ENCODE assay signal across 8 cellular contexts in genomic region chr4:184826315-184827266, GRCh38. TPM values are rescaled to one million over a fixed set of nuclear protein-coding genes. Genes with fewer than 3 reads are reported as not detected.
DNase-seq lines count a peak whose midpoint lies in the region; ATAC-seq and TF ChIP-seq lines count a peak whose summit lies in the region.

No MANE protein-coding gene starts in this region.

- no peaks in the 10 kb centered on the region for H3K27me3 ChIP-seq in colonic mucosa

- DNase-seq in CMK (ENCODE audit: low read depth) = peak; percentile 24
- DNase-seq in WTC11 (ENCODE audit: low spot score) = peak; percentile 28
- peak; percentile 44 for DNase-seq in colonic mucosa
- DNase-seq in midbrain (lab: John Stamatoyannopoulos, UW) = peak; percentile 44
- peak; percentile 76 for DNase-seq in stimulated activated naive B cell treated with anti-CD40 and anti-IgM and Interleukin-4, amounts not matched to agents 10 μg/mL and 1 μg/mL and 100 μg/mL, for 72 hours
- no peak for DNase-seq in DMS79 (lab: John Stamatoyannopoulos, UW)

- CTCF ChIA-PET in WTC11 (lab: Charles Lee) = interaction anchor here (0.6 to 1.1 kb wide), 2 partner anchors 12 to 81 kb away, joined by 3 to 4 read pairs; no protein-coding TSS in a partner anchor

- intact Hi-C loops in colonic mucosa (cut with DNase I) = no loop called here

- H3K36me3 ChIP-seq in colonic mucosa = no peaks in the 10 kb centered on the region

- peaks cover 7% of the 10 kb centered on the region for H3K4me1 Mint-ChIP-seq in WTC11
- H3K4me1 Mint-ChIP-seq in stimulated activated naive B cell treated with anti-CD40 and anti-IgM and Interleukin-4, amounts not matched to agents 10 μg/mL and 1 μg/mL and 100 μg/mL, for 72 hours = peaks cover 30 to 50% of the 10 kb centered on the region in 2 donors

- H3K27ac Mint-ChIP-seq in WTC11 = no peak overlapping the region
- H3K27ac Mint-ChIP-seq in stimulated activated naive B cell treated with anti-CD40 and anti-IgM and Interleukin-4, amounts not matched to agents 10 μg/mL and 1 μg/mL and 100 μg/mL, for 72 hours = peak overlapping the region; percentile 99

- no peaks in the 10 kb centered on the region for H3K9me3 ChIP-seq in colonic mucosa

- peak overlapping the region; percentile 83 for H3K4me3 Mint-ChIP-seq in WTC11
- peak overlapping the region; percentile 88 to 92 for H3K4me3 Mint-ChIP-seq in stimulated activated naive B cell treated with anti-CD40 and anti-IgM and Interleukin-4, amounts not matched to agents 10 μg/mL and 1 μg/mL and 100 μg/mL, for 72 hours

- TF ChIP-seq CTCF in WTC11 (IDR thresholded peaks at IDR 0.05) = no peak
- TF ChIP-seq CTCF in colonic mucosa (IDR thresholded peaks at IDR 0.05) = no peak

- H3K9me3 Mint-ChIP-seq in WTC11 = no peaks in the 10 kb centered on the region
- H3K9me3 Mint-ChIP-seq in stimulated activated naive B cell treated with anti-CD40 and anti-IgM and Interleukin-4, amounts not matched to agents 10 μg/mL and 1 μg/mL and 100 μg/mL, for 72 hours = no peaks in the 10 kb centered on the region

- peak overlapping the region; percentile 58 to 70 for H3K9ac ChIP-seq in colonic mucosa (ENCODE audit: low read depth in 2 of 2, low read length in 2 of 2)

- peaks cover 56% of the 10 kb centered on the region for H3K27me3 Mint-ChIP-seq in WTC11 (ENCODE audit: low read depth)
- H3K27me3 Mint-ChIP-seq in stimulated activated naive B cell treated with anti-CD40 and anti-IgM and Interleukin-4, amounts not matched to agents 10 μg/mL and 1 μg/mL and 100 μg/mL, for 72 hours = no peaks in the 10 kb centered on the region

- no peaks in the 10 kb centered on the region for H3K36me3 Mint-ChIP-seq in WTC11
- H3K36me3 Mint-ChIP-seq in stimulated activated naive B cell treated with anti-CD40 and anti-IgM and Interleukin-4, amounts not matched to agents 10 μg/mL and 1 μg/mL and 100 μg/mL, for 72 hours = peaks cover 17 to 29% of the 10 kb centered on the region in 2 donors

- H3K4me3 ChIP-seq in colonic mucosa = peak overlapping the region; percentile 64

- ATAC-seq in GM19452 (IDR thresholded peaks at IDR 0.05; ENCODE audit: unreplicated experiment) (peak; percentile 50), HG03520 (IDR thresholded peaks at IDR 0.05; ENCODE audit: unreplicated experiment) (peak; percentile 45), WTC11 (peak; percentile 24)
- ATAC-seq in stimulated activated naive B cell treated with anti-CD40 and anti-IgM and Interleukin-4, amounts not matched to agents 10 μg/mL and 1 μg/mL and 100 μg/mL, for 72 hours (replicated peaks) = peak; percentile 74 to 75

- no peaks in the 10 kb centered on the region for H3K4me1 ChIP-seq in colonic mucosa

- H3K27ac ChIP-seq in colonic mucosa = no peak overlapping the region

- POLR2A ChIA-PET in WTC11 (lab: Charles Lee) = interaction anchor here (0.6 kb wide), 1 partner anchor 18 kb away, joined by 4 read pairs; no protein-coding TSS in a partner anchor

TF ChIP-seq in WTC11, 78 proteins besides CTCF, POLR2A, EP300 and RAD21 (continues in another document):
- TF ChIP-seq SP1 (CRISPR knock-in tag; conservative IDR thresholded peaks at IDR 0.05) = peak; percentile 37; the same call in 1 of the 2 replicates
- TF ChIP-seq, protein P1, sequence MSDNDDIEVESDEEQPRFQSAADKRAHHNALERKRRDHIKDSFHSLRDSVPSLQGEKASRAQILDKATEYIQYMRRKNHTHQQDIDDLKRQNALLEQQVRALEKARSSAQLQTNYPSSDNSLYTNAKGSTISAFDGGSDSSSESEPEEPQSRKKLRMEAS (CRISPR knock-in tag; IDR thresholded peaks at IDR 0.05) = peak; percentile 58; the same call in 1 of the 2 replicates
- TF ChIP-seq, protein P2, sequence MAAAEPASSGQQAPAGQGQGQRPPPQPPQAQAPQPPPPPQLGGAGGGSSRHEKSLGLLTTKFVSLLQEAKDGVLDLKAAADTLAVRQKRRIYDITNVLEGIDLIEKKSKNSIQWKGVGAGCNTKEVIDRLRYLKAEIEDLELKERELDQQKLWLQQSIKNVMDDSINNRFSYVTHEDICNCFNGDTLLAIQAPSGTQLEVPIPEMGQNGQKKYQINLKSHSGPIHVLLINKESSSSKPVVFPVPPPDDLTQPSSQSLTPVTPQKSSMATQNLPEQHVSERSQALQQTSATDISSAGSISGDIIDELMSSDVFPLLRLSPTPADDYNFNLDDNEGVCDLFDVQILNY (CRISPR knock-in tag; IDR thresholded peaks at IDR 0.05) = no peak; the same call in 1 of the 2 replicates
- no peak for TF ChIP-seq TP53 (CRISPR knock-in tag; IDR thresholded peaks at IDR 0.05)
- TF ChIP-seq KAT7 (CRISPR knock-in tag; IDR thresholded peaks at IDR 0.05; ENCODE audit: borderline replicate concordance) = no peak
- TF ChIP-seq AFF4 (CRISPR knock-in tag; IDR thresholded peaks at IDR 0.05; ENCODE audit: borderline replicate concordance) = no peak
- TF ChIP-seq, protein P3, sequence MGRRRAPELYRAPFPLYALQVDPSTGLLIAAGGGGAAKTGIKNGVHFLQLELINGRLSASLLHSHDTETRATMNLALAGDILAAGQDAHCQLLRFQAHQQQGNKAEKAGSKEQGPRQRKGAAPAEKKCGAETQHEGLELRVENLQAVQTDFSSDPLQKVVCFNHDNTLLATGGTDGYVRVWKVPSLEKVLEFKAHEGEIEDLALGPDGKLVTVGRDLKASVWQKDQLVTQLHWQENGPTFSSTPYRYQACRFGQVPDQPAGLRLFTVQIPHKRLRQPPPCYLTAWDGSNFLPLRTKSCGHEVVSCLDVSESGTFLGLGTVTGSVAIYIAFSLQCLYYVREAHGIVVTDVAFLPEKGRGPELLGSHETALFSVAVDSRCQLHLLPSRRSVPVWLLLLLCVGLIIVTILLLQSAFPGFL (CRISPR knock-in tag; IDR thresholded peaks at IDR 0.05; ENCODE audit: borderline replicate concordance) = no peak
- TF ChIP-seq ZNF671 (CRISPR knock-in tag; IDR thresholded peaks at IDR 0.05) = no peak
- TF ChIP-seq NFATC4 (CRISPR knock-in tag; IDR thresholded peaks at IDR 0.05) = no peak
- 0 out of 2 replicates have a peak, but pooled peaks have one; percentile 42 for TF ChIP-seq ZNF423 (CRISPR knock-in tag; IDR thresholded peaks at IDR 0.05)
- TF ChIP-seq, protein P4, sequence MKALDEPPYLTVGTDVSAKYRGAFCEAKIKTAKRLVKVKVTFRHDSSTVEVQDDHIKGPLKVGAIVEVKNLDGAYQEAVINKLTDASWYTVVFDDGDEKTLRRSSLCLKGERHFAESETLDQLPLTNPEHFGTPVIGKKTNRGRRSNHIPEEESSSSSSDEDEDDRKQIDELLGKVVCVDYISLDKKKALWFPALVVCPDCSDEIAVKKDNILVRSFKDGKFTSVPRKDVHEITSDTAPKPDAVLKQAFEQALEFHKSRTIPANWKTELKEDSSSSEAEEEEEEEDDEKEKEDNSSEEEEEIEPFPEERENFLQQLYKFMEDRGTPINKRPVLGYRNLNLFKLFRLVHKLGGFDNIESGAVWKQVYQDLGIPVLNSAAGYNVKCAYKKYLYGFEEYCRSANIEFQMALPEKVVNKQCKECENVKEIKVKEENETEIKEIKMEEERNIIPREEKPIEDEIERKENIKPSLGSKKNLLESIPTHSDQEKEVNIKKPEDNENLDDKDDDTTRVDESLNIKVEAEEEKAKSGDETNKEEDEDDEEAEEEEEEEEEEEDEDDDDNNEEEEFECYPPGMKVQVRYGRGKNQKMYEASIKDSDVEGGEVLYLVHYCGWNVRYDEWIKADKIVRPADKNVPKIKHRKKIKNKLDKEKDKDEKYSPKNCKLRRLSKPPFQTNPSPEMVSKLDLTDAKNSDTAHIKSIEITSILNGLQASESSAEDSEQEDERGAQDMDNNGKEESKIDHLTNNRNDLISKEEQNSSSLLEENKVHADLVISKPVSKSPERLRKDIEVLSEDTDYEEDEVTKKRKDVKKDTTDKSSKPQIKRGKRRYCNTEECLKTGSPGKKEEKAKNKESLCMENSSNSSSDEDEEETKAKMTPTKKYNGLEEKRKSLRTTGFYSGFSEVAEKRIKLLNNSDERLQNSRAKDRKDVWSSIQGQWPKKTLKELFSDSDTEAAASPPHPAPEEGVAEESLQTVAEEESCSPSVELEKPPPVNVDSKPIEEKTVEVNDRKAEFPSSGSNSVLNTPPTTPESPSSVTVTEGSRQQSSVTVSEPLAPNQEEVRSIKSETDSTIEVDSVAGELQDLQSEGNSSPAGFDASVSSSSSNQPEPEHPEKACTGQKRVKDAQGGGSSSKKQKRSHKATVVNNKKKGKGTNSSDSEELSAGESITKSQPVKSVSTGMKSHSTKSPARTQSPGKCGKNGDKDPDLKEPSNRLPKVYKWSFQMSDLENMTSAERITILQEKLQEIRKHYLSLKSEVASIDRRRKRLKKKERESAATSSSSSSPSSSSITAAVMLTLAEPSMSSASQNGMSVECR (CRISPR knock-in tag; IDR thresholded peaks at IDR 0.05; ENCODE audit: borderline replicate concordance) = no peak
- no peak for TF ChIP-seq ZNF317 (CRISPR knock-in tag; IDR thresholded peaks at IDR 0.05; ENCODE audit: borderline replicate concordance, low read depth)
- TF ChIP-seq TEAD4 (CRISPR knock-in tag; IDR thresholded peaks at IDR 0.05) = no peak

RNA-seq across cellular contexts. Expression of gene ACSL1, which starts 0.8 kb away (rescaled TPM):
- 5.1 to 6.6 TPM (median 5.9 TPM) in 3 replicates for total RNA-seq in WTC11 (2021)
- total RNA-seq in colonic mucosa = 10 to 100 TPM; 23.3 to 80.4 TPM

Comparison
In these comparisons a context has a peak if more than half of its experiments do, and no peak if none do; other contexts are left out.
1. ATAC-seq: peak in every context shown above with its lines; median percentile 74 in stimulated activated naive B cell treated with anti-CD40 and anti-IgM and Interleukin-4, amounts not matched to agents 10 μg/mL and 1 μg/mL and 100 μg/mL, for 72 hours; 50 in GM19452; 45 in HG03520; 24 in WTC11.